In the genomic region with DNA sequence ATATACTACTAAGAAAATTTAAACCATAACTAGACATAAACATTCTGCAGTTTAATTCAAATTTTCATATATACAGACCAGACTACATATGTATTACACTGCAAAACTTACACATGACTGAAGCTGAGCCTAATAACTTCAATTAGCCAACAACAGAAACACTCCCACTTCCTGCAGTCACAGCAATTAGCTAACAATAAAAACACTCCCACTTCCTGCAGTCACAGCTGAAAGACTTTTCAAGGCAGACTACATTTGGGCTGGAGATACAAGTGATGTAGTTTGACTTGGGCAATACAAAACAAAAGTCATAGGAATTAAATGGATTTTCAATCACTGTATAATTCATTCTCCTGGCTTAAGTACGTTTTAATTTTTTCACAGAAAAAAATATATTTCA, we compare ENCODE assay signal across 8 cellular contexts. TPM values are rescaled to one million over a fixed set of nuclear protein-coding genes. Genes with fewer than 3 reads are reported as not detected.
DNase-seq lines count a peak whose midpoint lies in the region; ATAC-seq, FAIRE-seq and TF ChIP-seq lines count a peak whose summit lies in the region.

No MANE protein-coding gene starts in this region.

- H3K4me3 ChIP-seq in right lobe of liver, result no peak overlapping the region
- H3K4me3 ChIP-seq in HepG2 (replicated peaks in 1 of 3; ENCODE audit: insufficient read depth in 1 of 3, low read depth in 2 of 3, low read length in 3 of 3), result no peak overlapping the region
- H3K4me3 ChIP-seq in heart right ventricle, result no peak overlapping the region
- H3K4me3 ChIP-seq in MG63, result no peak overlapping the region

- WGBS in right lobe of liver (ENCODE audit: insufficient coverage, low coverage, low lambda C conversion rate, missing lambda C conversion rate), result 64% methylated on average over 1 of the region's 1 CpG
- 93% methylated on average over 1 of the region's 1 CpG for WGBS in HepG2 (ENCODE audit: low lambda C conversion rate)
- WGBS in heart right ventricle, 2 donors, result 47 to 60% methylated on average over 1 of the region's 1 CpG

- H3K9me3 ChIP-seq in right lobe of liver (no peaks in the 10 kb centered on the region), HepG2 (ENCODE audit: low read length) (no peaks in the 10 kb centered on the region), heart right ventricle (no peaks in the 10 kb centered on the region), MG63 (no peaks in the 10 kb centered on the region)

- intact Hi-C loops in right lobe of liver (cut with DNase I) (loop anchor here in 1 of 2 donors (10.0 kb wide), 1 partner anchor 337 kb away; no protein-coding TSS in a partner anchor), HepG2 (cut with micrococcal nuclease; ENCODE audit: unreplicated experiment) (loop anchor here (2.0 to 5.0 kb wide), 3 partner anchors 101 to 145 kb away; no protein-coding TSS in a partner anchor), heart right ventricle (cut with DNase I) (loop anchor here (1.0 to 10.0 kb wide), 10 partner anchors 97 to 345 kb away; a partner anchor contains a TSS)

- POLR2A ChIA-PET in HepG2 (lab: Yijun Ruan, JAX), result interaction anchor here (1.1 kb wide), 1 partner anchor 114 kb away, joined by 3 read pairs; no protein-coding TSS in a partner anchor

- TF ChIP-seq RAD21 in HepG2 (CRISPR knock-in tag; IDR thresholded peaks at IDR 0.05), result no peak

- peak overlapping the region in 2 of 3 donors; percentile 52 to 63 for H3K27ac ChIP-seq in right lobe of liver
- H3K27ac ChIP-seq in HepG2 (ENCODE audit: extremely low read length, insufficient read depth, low read length), result no peak overlapping the region
- peak overlapping the region in 9 of 10 donors; percentile 10 to 81 (median 56) for H3K27ac ChIP-seq in heart right ventricle

- H3K79me2 ChIP-seq in HepG2 (ENCODE audit: insufficient read depth, low read length), result peaks cover 5% of the 10 kb centered on the region

- no peak for FAIRE-seq in HepG2 (lab: Jason Lieb, UNC)

- no peak overlapping the region for H3K9ac ChIP-seq in HepG2 (ENCODE audit: insufficient read depth, low read depth, low read length)

- no peak for DNase-seq in right lobe of liver
- no peak for DNase-seq in HepG2 (ENCODE audit: low spot score)
- peak; percentile 70 for DNase-seq in SW480 (ENCODE audit: low spot score)
- DNase-seq in heart right ventricle, result no peak
- DNase-seq in MG63, result no peak
- DNase-seq in NCI-H2196 (lab: John Stamatoyannopoulos, UW; ENCODE audit: unreplicated experiment), result no peak
- DNase-seq in inferior parietal cortex (ENCODE audit: extremely low spot score), result no peak

- H3K4me2 ChIP-seq in HepG2 (ENCODE audit: low read depth, low read length), result no peak overlapping the region

- TF ChIP-seq CTCF in right lobe of liver (IDR thresholded peaks at IDR 0.05), result no peak
- no peak for TF ChIP-seq CTCF in HepG2 (CRISPR knock-in tag; IDR thresholded peaks at IDR 0.05)
- TF ChIP-seq CTCF in heart right ventricle (IDR thresholded peaks at IDR 0.05), result no peak

- in situ Hi-C loops in HepG2 (cut with HindIII; ENCODE audit: extremely low pct_ligation_motif_present, low pct_unique_long_range_greater_than_20kb), result loop anchor here (5.0 to 10.0 kb wide), 2 partner anchors 100 to 207 kb away; no protein-coding TSS in a partner anchor

- peak; percentile 35 for TF ChIP-seq POLR2A in right lobe of liver (IDR thresholded peaks at IDR 0.05)
- no peak for TF ChIP-seq POLR2A in HepG2 (IDR thresholded peaks at IDR 0.05; ENCODE audit: insufficient read depth in 1 of 2, low read depth in 2 of 2, low read length in 2 of 2)

- TF ChIP-seq EP300 in HepG2 (IDR thresholded peaks at IDR 0.05; ENCODE audit: low read depth in 2 of 2, low read length in 2 of 2), result no peak
- TF ChIP-seq EP300 in HepG2 (CRISPR knock-in tag; IDR thresholded peaks at IDR 0.05; ENCODE audit: borderline replicate concordance), result no peak

- ATAC-seq in right lobe of liver (peak; percentile 16 to 56 (median 34)), HepG2 (no peak), heart right ventricle (peak in 7 of 8 donors; percentile 55 to 85 (median 74)), HG02571 (IDR thresholded peaks at IDR 0.05; ENCODE audit: unreplicated experiment) (no peak)

- no peaks in the 10 kb centered on the region for H3K27me3 ChIP-seq in right lobe of liver
- H3K27me3 ChIP-seq in HepG2 (ENCODE audit: control insufficient read depth in 1 of 2, insufficient read depth in 2 of 2, low read length in 2 of 2), result no peaks in the 10 kb centered on the region
- H3K27me3 ChIP-seq in heart right ventricle, result no peaks in the 10 kb centered on the region
- H3K27me3 ChIP-seq in MG63, result no peaks in the 10 kb centered on the region

- H3K36me3 ChIP-seq in right lobe of liver (peaks cover 4 to 47% (median 22%) of the 10 kb centered on the region in 4 donors), HepG2 (replicated peaks in 1 of 2; ENCODE audit: control insufficient read depth in 1 of 2, insufficient read depth in 2 of 2, low read length in 2 of 2) (peaks cover 12 to 52% of the 10 kb centered on the region in 2 experiments), heart right ventricle (peaks cover 0 to 86% (median 29%) of the 10 kb centered on the region in 9 donors), MG63 (peaks cover 69% of the 10 kb centered on the region)

- H3K4me1 ChIP-seq in right lobe of liver, result peaks cover 0 to 20% (median 8%) of the 10 kb centered on the region in 4 donors
- peaks cover 39% of the 10 kb centered on the region for H3K4me1 ChIP-seq in HepG2 (ENCODE audit: insufficient read depth, low read length)
- peaks cover 0 to 36% (median 23%) of the 10 kb centered on the region in 9 donors for H3K4me1 ChIP-seq in heart right ventricle

- H2AFZ ChIP-seq in HepG2 (ENCODE audit: low read length), result no peak overlapping the region

- no peaks in the 10 kb centered on the region for H4K20me1 ChIP-seq in HepG2 (ENCODE audit: insufficient read depth, low read length)

- no TSS peak for BruUV-seq in HepG2 (replicated peaks; lab: Mats Ljungman, UMichigan)

- CTCF ChIA-PET in HepG2 (lab: Yijun Ruan, JAX; ENCODE audit: low intra/inter-chr PET ratio, low total read pairs), result interaction anchor here (1.2 to 2.1 kb wide), 5 partner anchors 10 to 353 kb away, joined by 3 to 11 read pairs (median 5); no protein-coding TSS in a partner anchor

TF ChIP-seq in HepG2, 621 proteins besides CTCF, POLR2A, EP300 and RAD21 (continues in another document):
- TF ChIP-seq KLF15 (CRISPR knock-in tag; IDR thresholded peaks at IDR 0.05; ENCODE audit: borderline replicate concordance), result no peak
- TF ChIP-seq, protein P1, sequence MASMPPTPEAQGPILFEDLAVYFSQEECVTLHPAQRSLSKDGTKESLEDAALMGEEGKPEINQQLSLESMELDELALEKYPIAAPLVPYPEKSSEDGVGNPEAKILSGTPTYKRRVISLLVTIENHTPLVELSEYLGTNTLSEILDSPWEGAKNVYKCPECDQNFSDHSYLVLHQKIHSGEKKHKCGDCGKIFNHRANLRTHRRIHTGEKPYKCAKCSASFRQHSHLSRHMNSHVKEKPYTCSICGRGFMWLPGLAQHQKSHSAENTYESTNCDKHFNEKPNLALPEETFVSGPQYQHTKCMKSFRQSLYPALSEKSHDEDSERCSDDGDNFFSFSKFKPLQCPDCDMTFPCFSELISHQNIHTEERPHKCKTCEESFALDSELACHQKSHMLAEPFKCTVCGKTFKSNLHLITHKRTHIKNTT (CRISPR knock-in tag; IDR thresholded peaks at IDR 0.05), result no peak
- no peak for TF ChIP-seq ZFP82 (CRISPR knock-in tag; IDR thresholded peaks at IDR 0.05; ENCODE audit: borderline replicate concordance)
- TF ChIP-seq CENPX (CRISPR knock-in tag; IDR thresholded peaks at IDR 0.05), result no peak

RNA-seq across cellular contexts. Expression of a gene that starts 10.3 kb away (rescaled TPM):
- total RNA-seq in right lobe of liver (10 to 100 TPM; 29.5 to 46.9 (median 40.8) TPM), HepG2 (2016; rRNA removed; fragmentation: Illumina TruSeq; extraction: Trizol) (17.8 and 31.1 TPM in 2 replicates), heart right ventricle (10 to 100 TPM; 38.2 to 61.6 (median 49.5) TPM)
- 8.6 and 9.5 TPM in 2 replicates for total RNA-seq in HepG2 (2016; cell fraction: cytosol; rRNA removed; fragmentation: Illumina TruSeq; extraction: Trizol; ENCODE audit: low read depth)
- 21.0 and 33.6 TPM in 2 replicates for total RNA-seq in HepG2 (2016; cell fraction: insoluble cytoplasmic fraction; rRNA removed; fragmentation: Illumina TruSeq; extraction: Trizol)
- 14.2 and 16.6 TPM in 2 replicates for total RNA-seq in HepG2 (2016; cell fraction: membrane; rRNA removed; fragmentation: Illumina TruSeq; extraction: Trizol)
- total RNA-seq in HepG2 (2016; cell fraction: nucleus; rRNA removed; fragmentation: Illumina TruSeq; extraction: Trizol), result 36.0 and 40.5 TPM in 2 replicates
- polyA plus RNA-seq in HepG2 (2011; rRNA removed) (70.6 and 72.7 TPM in 2 replicates), heart right ventricle (10 to 100 TPM; 52.2 to 52.3 TPM)
- polyA plus RNA-seq in HepG2 (2011; cell fraction: cytosol; rRNA removed), result 57.2 and 64.0 TPM in 2 replicates
- 46.5 and 49.1 TPM in 2 replicates for polyA plus RNA-seq in HepG2 (2011; cell fraction: nucleus; rRNA removed)
- polyA plus RNA-seq in HepG2 (2012), result 54.2 and 56.1 TPM in 2 replicates
- 3.8 TPM in 2 replicates for polyA plus RNA-seq in HepG2 (2016; cell fraction: cytosol; fragmentation: Illumina TruSeq; extraction: Trizol; ENCODE audit: low read depth)
- 18.7 and 22.3 TPM in 2 replicates for polyA plus RNA-seq in HepG2 (2016; cell fraction: insoluble cytoplasmic fraction; fragmentation: Illumina TruSeq; extraction: Trizol; ENCODE audit: low read depth)
- polyA plus RNA-seq in HepG2 (2016; cell fraction: membrane; fragmentation: Illumina TruSeq; extraction: Trizol; ENCODE audit: low read depth), result 5.8 and 6.3 TPM in 2 replicates
- 52.3 and 55.0 TPM in 2 replicates for polyA plus RNA-seq in HepG2 (2016; cell fraction: nucleus; fragmentation: Illumina TruSeq; extraction: Trizol; ENCODE audit: insufficient read depth, low read depth)
- polyA minus RNA-seq in HepG2 (2011; rRNA and poly(A)+ RNA removed; ENCODE audit: low replicate concordance), result 48.9 and 62.2 TPM in 2 replicates
- polyA minus RNA-seq in HepG2 (2011; cell fraction: cytosol; rRNA and poly(A)+ RNA removed), result 32.5 and 41.6 TPM in 2 replicates
- polyA minus RNA-seq in HepG2 (2011; cell fraction: nucleus; rRNA and poly(A)+ RNA removed), result 114 and 124 TPM in 2 replicates
- 32.8 and 51.4 TPM in 2 replicates for total RNA-seq in MG63 (2014; rRNA removed; shearing (Covaris generic); ENCODE audit: low replicate concordance)

Comparison
In these comparisons a context has a peak if more than half of its experiments do, and no peak if none do; other contexts are left out.
1. ATAC-seq: peak in right lobe of liver (4 of 4) and heart right ventricle (7 of 8); none in HepG2 (single experiment) and HG02571 (single experiment).